In the genomic region with DNA sequence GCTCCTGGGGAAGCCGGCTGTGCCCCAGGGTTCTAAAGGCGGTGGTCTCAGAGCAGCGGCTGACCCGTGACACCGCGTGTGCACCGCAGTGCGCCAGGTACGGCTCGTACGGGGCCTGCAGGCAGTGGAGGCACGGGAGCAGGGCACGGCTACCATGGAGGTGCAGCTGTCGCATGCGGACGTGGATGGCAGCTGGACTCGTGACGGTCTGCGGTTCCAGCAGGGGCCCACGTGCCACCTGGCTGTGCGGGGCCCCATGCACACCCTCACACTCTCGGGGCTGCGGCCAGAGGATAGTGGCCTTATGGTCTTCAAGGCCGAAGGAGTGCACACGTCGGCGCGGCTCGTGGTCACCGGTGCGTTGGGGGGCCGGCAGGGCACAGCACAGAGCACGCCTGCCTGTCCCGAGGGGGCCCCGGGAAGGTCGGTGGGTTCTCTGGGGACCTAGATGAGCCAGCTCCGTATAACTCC, we compare ENCODE assay signal across 8 cellular contexts.
DNase-seq lines count a peak whose midpoint lies in the region; ATAC-seq and TF ChIP-seq lines count a peak whose summit lies in the region.
"Had no signal": no experiment of that assay in that cellular context is flagged by ENCODE, and none has a peak within 500 bp of the region (broad histone marks: within the 10 kb centered on the region; RNA-seq: fewer than 3 reads in every experiment).

No MANE protein-coding gene starts in this region.

- no peaks in the 10 kb centered on the region for H3K79me2 ChIP-seq in GM23338 (replicated peaks; ENCODE audit: insufficient read depth)

- no peaks in the 10 kb centered on the region for H3K4me1 ChIP-seq in GM23338 (ENCODE audit: insufficient read depth)
- H3K4me1 ChIP-seq in iPS-18a (ENCODE audit: control insufficient read depth, low read depth, low read length): no peaks in the 10 kb centered on the region

- TF ChIP-seq CTCF in GM23338 (conservative IDR thresholded peaks at IDR 0.05; ENCODE audit: low read depth in 2 of 2): no peak

- H3K27ac Mint-ChIP-seq in GM23338: no peak overlapping the region
- no peak overlapping the region for H3K27ac Mint-ChIP-seq in activated CD4-positive, alpha-beta memory T cell treated with anti-CD3 and anti-CD28 coated beads, Interleukin-2, amount 10 ng/mL, durations not matched to agents 7 days and 5 days
- peak overlapping the region; percentile 40 for H3K27ac Mint-ChIP-seq in stimulated activated memory B cell treated with anti-CD40 and anti-IgM and Interleukin-4, amounts not matched to agents 10 μg/mL and 1 μg/mL and 100 μg/mL, for 72 hours

- H3K27me3 ChIP-seq in GM23338 (ENCODE audit: insufficient read depth): peaks cover 11% of the 10 kb centered on the region; the same call in 1 of the 2 replicates
- peaks cover 10% of the 10 kb centered on the region for H3K27me3 ChIP-seq in iPS-18a (ENCODE audit: control insufficient read depth, insufficient read depth, low read length)
- H3K27me3 ChIP-seq: MG63 had no signal

- H3K27ac ChIP-seq in GM23338 (ENCODE audit: low read depth) (no peak overlapping the region), iPS-18a (ENCODE audit: low read length) (no peak overlapping the region)

- ATAC-seq in GM23338 (peak; percentile 43; the same call in 2 of the 3 replicates), GM21447 (IDR thresholded peaks at IDR 0.05; ENCODE audit: unreplicated experiment) (no peak)
- peak; percentile 38 for ATAC-seq in stimulated activated memory B cell treated with anti-CD40 and anti-IgM and Interleukin-4, amounts not matched to agents 10 μg/mL and 1 μg/mL and 100 μg/mL, for 72 hours

- POLR2A ChIA-PET in activated CD4-positive, alpha-beta memory T cell treated with anti-CD3 and anti-CD28 coated beads, Interleukin-2, amount 10 ng/mL, durations not matched to agents 7 days and 5 days (lab: Charles Lee): interaction anchor here (1.3 kb wide), 2 partner anchors 9 to 130 kb away, joined by 3 to 5 read pairs; a partner anchor contains a TSS

- H3K4me2 ChIP-seq in GM23338: peak overlapping the region; percentile 90

- no peaks in the 10 kb centered on the region for H3K9me2 ChIP-seq in GM23338 (ENCODE audit: insufficient read depth)

- H3K27me3 Mint-ChIP-seq in GM23338 (ENCODE audit: insufficient read depth, low read depth, poor library complexity): peaks cover 14% of the 10 kb centered on the region
- H3K27me3 Mint-ChIP-seq in activated CD4-positive, alpha-beta memory T cell treated with anti-CD3 and anti-CD28 coated beads, Interleukin-2, amount 10 ng/mL, durations not matched to agents 7 days and 5 days: no peaks in the 10 kb centered on the region
- no peaks in the 10 kb centered on the region for H3K27me3 Mint-ChIP-seq in stimulated activated memory B cell treated with anti-CD40 and anti-IgM and Interleukin-4, amounts not matched to agents 10 μg/mL and 1 μg/mL and 100 μg/mL, for 72 hours

- H3F3A ChIP-seq in GM23338 (replicated peaks; ENCODE audit: low read depth): 0 out of 2 replicates have a peak, but pooled peaks cover 6% of the 10 kb centered on the region

- no peak for DNase-seq in GM23338 (ENCODE audit: low spot score)
- no peak for DNase-seq in activated CD4-positive, alpha-beta memory T cell treated with anti-CD3 and anti-CD28 coated beads, Interleukin-2, amount 10 ng/mL, durations not matched to agents 7 days and 5 days
- DNase-seq in SK-N-DZ (ENCODE audit: low spot score): no peak
- DNase-seq in HuH-7.5 (ENCODE audit: low spot score): no peak

- H3K36me3 ChIP-seq in GM23338 (ENCODE audit: insufficient read depth) (no peaks in the 10 kb centered on the region), iPS-18a (ENCODE audit: control insufficient read depth, low read depth, low read length) (peaks cover 14% of the 10 kb centered on the region)
- H3K36me3 ChIP-seq: MG63 had no signal

- H3K4me1 Mint-ChIP-seq in GM23338: no peaks in the 10 kb centered on the region
- H3K4me1 Mint-ChIP-seq in activated CD4-positive, alpha-beta memory T cell treated with anti-CD3 and anti-CD28 coated beads, Interleukin-2, amount 10 ng/mL, durations not matched to agents 7 days and 5 days: peaks cover 6% of the 10 kb centered on the region
- H3K4me1 Mint-ChIP-seq in stimulated activated memory B cell treated with anti-CD40 and anti-IgM and Interleukin-4, amounts not matched to agents 10 μg/mL and 1 μg/mL and 100 μg/mL, for 72 hours: peaks cover 30% of the 10 kb centered on the region

- CTCF ChIA-PET in activated CD4-positive, alpha-beta memory T cell treated with anti-CD3 and anti-CD28 coated beads, Interleukin-2, amount 10 ng/mL, durations not matched to agents 7 days and 5 days (lab: Charles Lee): no interaction called here

- H3K4me3 ChIP-seq in GM23338 (peak overlapping the region; percentile 72), iPS-18a (ENCODE audit: low read length) (peak overlapping the region; percentile 39)

- H3K9me3 Mint-ChIP-seq in GM23338: no peaks in the 10 kb centered on the region
- H3K9me3 Mint-ChIP-seq in activated CD4-positive, alpha-beta memory T cell treated with anti-CD3 and anti-CD28 coated beads, Interleukin-2, amount 10 ng/mL, durations not matched to agents 7 days and 5 days: no peaks in the 10 kb centered on the region
- H3K9me3 Mint-ChIP-seq in stimulated activated memory B cell treated with anti-CD40 and anti-IgM and Interleukin-4, amounts not matched to agents 10 μg/mL and 1 μg/mL and 100 μg/mL, for 72 hours: no peaks in the 10 kb centered on the region

- no peak overlapping the region for H3K9ac ChIP-seq in iPS-18a (ENCODE audit: low read length)

- no peaks in the 10 kb centered on the region for H4K20me1 ChIP-seq in GM23338 (replicated peaks; ENCODE audit: insufficient read depth)

- no peak overlapping the region for H2AFZ ChIP-seq in GM23338

- H3K9me3 ChIP-seq in iPS-18a (ENCODE audit: control insufficient read depth, low read depth, low read length): no peaks in the 10 kb centered on the region
- H3K9me3 ChIP-seq: MG63 had no signal

- peak overlapping the region; percentile 63; the same call in 2 of the 3 replicates for H3K4me3 Mint-ChIP-seq in GM23338
- H3K4me3 Mint-ChIP-seq in activated CD4-positive, alpha-beta memory T cell treated with anti-CD3 and anti-CD28 coated beads, Interleukin-2, amount 10 ng/mL, durations not matched to agents 7 days and 5 days: peak overlapping the region; percentile 66
- H3K4me3 Mint-ChIP-seq in stimulated activated memory B cell treated with anti-CD40 and anti-IgM and Interleukin-4, amounts not matched to agents 10 μg/mL and 1 μg/mL and 100 μg/mL, for 72 hours: peak overlapping the region; percentile 81

- H3K36me3 Mint-ChIP-seq in GM23338 (ENCODE audit: low read depth): 0 out of 3 replicates have a peak, but pooled peaks cover 4% of the 10 kb centered on the region
- no peaks in the 10 kb centered on the region for H3K36me3 Mint-ChIP-seq in activated CD4-positive, alpha-beta memory T cell treated with anti-CD3 and anti-CD28 coated beads, Interleukin-2, amount 10 ng/mL, durations not matched to agents 7 days and 5 days (ENCODE audit: low read depth)
- H3K36me3 Mint-ChIP-seq in stimulated activated memory B cell treated with anti-CD40 and anti-IgM and Interleukin-4, amounts not matched to agents 10 μg/mL and 1 μg/mL and 100 μg/mL, for 72 hours: peaks cover 6% of the 10 kb centered on the region

TF ChIP-seq in GM23338, 12 proteins besides CTCF, POLR2A, EP300 and RAD21 (continues in another document):
- no peak for TF ChIP-seq EZH2phosphoT487 (IDR thresholded peaks at IDR 0.05; ENCODE audit: unreplicated experiment)
- TF ChIP-seq, protein P1, sequence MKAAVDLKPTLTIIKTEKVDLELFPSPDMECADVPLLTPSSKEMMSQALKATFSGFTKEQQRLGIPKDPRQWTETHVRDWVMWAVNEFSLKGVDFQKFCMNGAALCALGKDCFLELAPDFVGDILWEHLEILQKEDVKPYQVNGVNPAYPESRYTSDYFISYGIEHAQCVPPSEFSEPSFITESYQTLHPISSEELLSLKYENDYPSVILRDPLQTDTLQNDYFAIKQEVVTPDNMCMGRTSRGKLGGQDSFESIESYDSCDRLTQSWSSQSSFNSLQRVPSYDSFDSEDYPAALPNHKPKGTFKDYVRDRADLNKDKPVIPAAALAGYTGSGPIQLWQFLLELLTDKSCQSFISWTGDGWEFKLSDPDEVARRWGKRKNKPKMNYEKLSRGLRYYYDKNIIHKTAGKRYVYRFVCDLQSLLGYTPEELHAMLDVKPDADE (IDR thresholded peaks at IDR 0.05): no peak
- no peak for TF ChIP-seq STAT1 (IDR thresholded peaks at IDR 0.05; ENCODE audit: unreplicated experiment)
- TF ChIP-seq CREB1 (CRISPR knock-in tag; IDR thresholded peaks at IDR 0.05; ENCODE audit: low read depth): no peak
